Comparison of ENCODE assay signal across 1 cellular context in the genomic region with DNA sequence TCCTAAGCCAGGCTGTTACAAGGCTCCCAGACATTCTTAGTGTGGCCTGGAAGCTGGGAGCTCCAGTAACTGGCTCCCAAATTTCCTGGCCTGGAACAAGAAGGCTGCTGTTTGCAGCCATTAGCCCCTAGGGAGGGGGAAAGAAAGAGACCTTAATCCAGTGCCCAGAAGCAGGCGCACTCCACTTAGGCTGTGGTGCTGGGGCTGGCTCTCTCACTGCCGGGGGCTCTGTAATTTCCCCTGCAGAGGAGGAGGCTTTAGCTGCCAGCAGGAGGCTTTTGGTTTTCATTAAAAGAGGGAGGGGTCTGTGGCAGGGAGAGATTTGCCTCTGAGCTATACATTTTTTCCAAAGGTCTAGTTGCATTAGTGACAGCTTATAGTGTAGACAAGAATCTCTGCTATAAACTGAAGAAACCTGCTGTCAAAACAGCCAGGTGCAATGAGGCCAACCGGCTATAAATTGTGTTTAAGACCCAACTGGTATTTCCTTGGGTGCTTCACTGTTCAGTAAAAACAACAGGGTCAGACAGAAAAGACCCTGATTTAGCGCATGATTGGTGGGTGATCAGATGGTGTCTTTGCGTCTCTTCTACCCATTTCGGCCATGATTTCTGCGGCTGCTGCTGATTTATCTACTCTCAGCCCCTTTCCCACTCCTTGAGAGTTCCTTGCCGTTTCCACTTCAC.
TF ChIP-seq lines count a peak whose summit lies in the region.

No MANE protein-coding gene starts in this region.

TF ChIP-seq in IMR-90, 13 proteins besides CTCF, POLR2A, EP300 and RAD21 (continued from another document):
- no peak for TF ChIP-seq MAZ (IDR thresholded peaks at IDR 0.05; ENCODE audit: borderline replicate concordance, low read depth, low read length)
- TF ChIP-seq SMC3 (IDR thresholded peaks at IDR 0.05; ENCODE audit: low read depth, low read length), result no peak
- TF ChIP-seq, protein P1, sequence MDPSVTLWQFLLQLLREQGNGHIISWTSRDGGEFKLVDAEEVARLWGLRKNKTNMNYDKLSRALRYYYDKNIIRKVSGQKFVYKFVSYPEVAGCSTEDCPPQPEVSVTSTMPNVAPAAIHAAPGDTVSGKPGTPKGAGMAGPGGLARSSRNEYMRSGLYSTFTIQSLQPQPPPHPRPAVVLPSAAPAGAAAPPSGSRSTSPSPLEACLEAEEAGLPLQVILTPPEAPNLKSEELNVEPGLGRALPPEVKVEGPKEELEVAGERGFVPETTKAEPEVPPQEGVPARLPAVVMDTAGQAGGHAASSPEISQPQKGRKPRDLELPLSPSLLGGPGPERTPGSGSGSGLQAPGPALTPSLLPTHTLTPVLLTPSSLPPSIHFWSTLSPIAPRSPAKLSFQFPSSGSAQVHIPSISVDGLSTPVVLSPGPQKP (IDR thresholded peaks at IDR 0.05; ENCODE audit: borderline replicate concordance, low read depth, low read length), result no peak
- no peak for TF ChIP-seq RFX5 (IDR thresholded peaks at IDR 0.05; ENCODE audit: low read depth, low read length)
- TF ChIP-seq CEBPB (IDR thresholded peaks at IDR 0.05; ENCODE audit: low read depth, low read length), result no peak
- no peak for TF ChIP-seq NFE2L2 (IDR thresholded peaks at IDR 0.05; ENCODE audit: low read depth, low read length)
- TF ChIP-seq RCOR1 (IDR thresholded peaks at IDR 0.05; ENCODE audit: insufficient replicate concordance, low read length), result no peak
- TF ChIP-seq, protein P2, sequence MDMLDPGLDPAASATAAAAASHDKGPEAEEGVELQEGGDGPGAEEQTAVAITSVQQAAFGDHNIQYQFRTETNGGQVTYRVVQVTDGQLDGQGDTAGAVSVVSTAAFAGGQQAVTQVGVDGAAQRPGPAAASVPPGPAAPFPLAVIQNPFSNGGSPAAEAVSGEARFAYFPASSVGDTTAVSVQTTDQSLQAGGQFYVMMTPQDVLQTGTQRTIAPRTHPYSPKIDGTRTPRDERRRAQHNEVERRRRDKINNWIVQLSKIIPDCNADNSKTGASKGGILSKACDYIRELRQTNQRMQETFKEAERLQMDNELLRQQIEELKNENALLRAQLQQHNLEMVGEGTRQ (IDR thresholded peaks at IDR 0.05; ENCODE audit: low read depth, low read length), result no peak
- no peak for TF ChIP-seq MAFK (IDR thresholded peaks at IDR 0.05; ENCODE audit: low read depth, low read length)
